In the genomic region with DNA sequence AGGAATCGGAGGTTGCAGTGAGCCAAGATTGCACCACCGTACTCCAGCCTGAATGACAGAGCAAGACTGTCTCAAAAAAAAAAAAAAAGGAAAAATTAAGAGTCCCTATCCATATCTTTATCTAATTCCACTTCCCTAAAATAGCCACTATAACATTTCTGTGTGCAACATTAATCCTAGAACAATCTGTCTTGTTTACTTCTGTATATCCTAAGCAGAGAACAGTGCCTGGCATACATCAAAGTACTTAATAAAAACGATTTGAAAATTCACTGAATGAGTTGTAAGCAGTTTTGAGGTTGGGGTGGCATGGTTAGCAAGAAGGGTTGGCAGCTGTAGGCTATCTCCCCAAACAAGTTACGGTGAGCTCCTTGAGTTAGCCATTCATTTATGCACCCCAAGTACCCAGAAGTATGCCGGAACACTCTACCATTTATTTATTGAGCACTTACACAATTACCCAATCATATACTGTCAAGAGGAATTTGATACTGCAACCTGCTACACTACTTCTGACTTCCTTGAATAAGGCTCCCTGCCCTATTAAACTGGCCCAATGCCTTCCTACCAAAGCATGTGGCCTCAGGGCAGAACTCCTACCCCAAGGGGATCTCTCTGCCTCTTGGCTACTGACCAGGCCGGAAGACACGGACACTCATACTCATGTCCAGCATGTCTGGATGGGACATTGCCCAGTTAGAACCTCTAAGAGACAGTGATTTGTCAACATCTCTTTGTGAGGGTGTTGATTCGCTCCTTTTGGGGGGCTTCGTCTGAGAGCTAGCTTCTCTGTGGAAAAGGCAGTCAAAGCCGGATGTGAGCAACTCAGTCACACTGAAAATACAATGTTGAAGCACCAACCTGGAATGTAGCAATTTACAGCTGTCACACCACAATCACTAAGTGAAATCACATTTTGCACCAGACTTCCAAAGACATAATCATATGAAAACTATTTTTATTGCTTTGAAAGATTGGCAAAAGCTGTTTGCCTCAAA, we compare ENCODE assay signal across 1 cellular context.
TF ChIP-seq lines count a peak whose summit lies in the region.

No MANE protein-coding gene starts in this region.

TF ChIP-seq in H1, 55 proteins besides CTCF, POLR2A, EP300 and RAD21:
- TF ChIP-seq CREB1 (IDR thresholded peaks at IDR 0.05), result no peak
- TF ChIP-seq TAF1 (IDR thresholded peaks at IDR 0.05; ENCODE audit: low read depth, low read length), result no peak
- TF ChIP-seq, protein P1, sequence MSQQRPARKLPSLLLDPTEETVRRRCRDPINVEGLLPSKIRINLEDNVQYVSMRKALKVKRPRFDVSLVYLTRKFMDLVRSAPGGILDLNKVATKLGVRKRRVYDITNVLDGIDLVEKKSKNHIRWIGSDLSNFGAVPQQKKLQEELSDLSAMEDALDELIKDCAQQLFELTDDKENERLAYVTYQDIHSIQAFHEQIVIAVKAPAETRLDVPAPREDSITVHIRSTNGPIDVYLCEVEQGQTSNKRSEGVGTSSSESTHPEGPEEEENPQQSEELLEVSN (IDR thresholded peaks at IDR 0.05), result no peak
- no peak for TF ChIP-seq KDM1A (IDR thresholded peaks at IDR 0.05; ENCODE audit: borderline replicate concordance, low read length)
- no peak for TF ChIP-seq MAFK (IDR thresholded peaks at IDR 0.05; ENCODE audit: low read depth, low read length)
- TF ChIP-seq CBX8 (IDR thresholded peaks at IDR 0.05; ENCODE audit: borderline replicate concordance, low read depth, low read length), result no peak
- TF ChIP-seq EGR1 (IDR thresholded peaks at IDR 0.05; ENCODE audit: borderline replicate concordance, low read depth, low read length), result no peak
- TF ChIP-seq CHD1 (IDR thresholded peaks at IDR 0.05; ENCODE audit: low read depth, low read length), result no peak
- TF ChIP-seq, protein P2, sequence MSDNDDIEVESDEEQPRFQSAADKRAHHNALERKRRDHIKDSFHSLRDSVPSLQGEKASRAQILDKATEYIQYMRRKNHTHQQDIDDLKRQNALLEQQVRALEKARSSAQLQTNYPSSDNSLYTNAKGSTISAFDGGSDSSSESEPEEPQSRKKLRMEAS (IDR thresholded peaks at IDR 0.05), result no peak
- no peak for TF ChIP-seq GTF2F1 (IDR thresholded peaks at IDR 0.05; ENCODE audit: borderline replicate concordance, low read depth, low read length)
- TF ChIP-seq, protein P3, sequence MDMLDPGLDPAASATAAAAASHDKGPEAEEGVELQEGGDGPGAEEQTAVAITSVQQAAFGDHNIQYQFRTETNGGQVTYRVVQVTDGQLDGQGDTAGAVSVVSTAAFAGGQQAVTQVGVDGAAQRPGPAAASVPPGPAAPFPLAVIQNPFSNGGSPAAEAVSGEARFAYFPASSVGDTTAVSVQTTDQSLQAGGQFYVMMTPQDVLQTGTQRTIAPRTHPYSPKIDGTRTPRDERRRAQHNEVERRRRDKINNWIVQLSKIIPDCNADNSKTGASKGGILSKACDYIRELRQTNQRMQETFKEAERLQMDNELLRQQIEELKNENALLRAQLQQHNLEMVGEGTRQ (IDR thresholded peaks at IDR 0.05; ENCODE audit: low read length), result no peak
- TF ChIP-seq CBX5 (IDR thresholded peaks at IDR 0.05; ENCODE audit: low read depth, low read length), result no peak
- TF ChIP-seq YY1 (IDR thresholded peaks at IDR 0.05; ENCODE audit: low read depth, low read length), result no peak
